8 cellular contexts compared by ENCODE assay signal in genomic region chr3:66572938-66573710, GRCh38.
A peak's percentile ranks its signal among the peaks of the same experiment; 100 is the strongest.
DNase-seq lines count a peak whose midpoint lies in the region; ATAC-seq and TF ChIP-seq lines count a peak whose summit lies in the region.

No MANE protein-coding gene starts in this region.

- intact Hi-C loops in right cardiac atrium (cut with DNase I), result no loop called here

- H3K27me3 Mint-ChIP-seq in WTC11 (ENCODE audit: low read depth) (peaks cover 45% of the 10 kb centered on the region), neural progenitor cell (ENCODE audit: insufficient read depth, low read depth) (peaks cover 10% of the 10 kb centered on the region)

- H3K4me3 Mint-ChIP-seq in WTC11, result peak overlapping the region; percentile 53
- H3K4me3 Mint-ChIP-seq in neural progenitor cell, result no peak overlapping the region

- H3K4me3 ChIP-seq in HFF-Myc (replicated peaks; ENCODE audit: low read depth, low read length) (no peak overlapping the region), neural progenitor cell (peak overlapping the region; percentile 12), right cardiac atrium (ENCODE audit: low read length) (no peak overlapping the region)

- TF ChIP-seq CTCF in HFF-Myc (IDR thresholded peaks at IDR 0.05; ENCODE audit: low read depth, low read length, missing control alignments) (peak; percentile 44), WTC11 (IDR thresholded peaks at IDR 0.05) (peak; percentile 69), neural progenitor cell (IDR thresholded peaks at IDR 0.05) (peak; percentile 82), omental fat pad (IDR thresholded peaks at IDR 0.05) (no peak)

- no peaks in the 10 kb centered on the region for H4K20me1 ChIP-seq in neural progenitor cell (ENCODE audit: low read depth)

- H3K9me3 ChIP-seq in neural progenitor cell (ENCODE audit: low read depth) (no peaks in the 10 kb centered on the region), right cardiac atrium (ENCODE audit: control insufficient read depth, low read length) (no peaks in the 10 kb centered on the region)

- peaks cover 39% of the 10 kb centered on the region for H3K4me1 ChIP-seq in neural progenitor cell
- H3K4me1 ChIP-seq in right cardiac atrium (ENCODE audit: control insufficient read depth, insufficient read depth, low read length), result no peaks in the 10 kb centered on the region

- H3K9me3 Mint-ChIP-seq in WTC11 (peaks cover 3% of the 10 kb centered on the region), neural progenitor cell (no peaks in the 10 kb centered on the region)

- H3K4me2 ChIP-seq in neural progenitor cell, result peak overlapping the region; percentile 60

- POLR2A ChIA-PET in WTC11 (lab: Charles Lee), result interaction anchor here (1.1 kb wide), 1 partner anchor 77 kb away, joined by 3 read pairs; no protein-coding TSS in a partner anchor

- H3K36me3 Mint-ChIP-seq in WTC11, result no peaks in the 10 kb centered on the region
- no peaks in the 10 kb centered on the region for H3K36me3 Mint-ChIP-seq in neural progenitor cell

- H3K36me3 ChIP-seq in neural progenitor cell, result no peaks in the 10 kb centered on the region

- H3K27me3 ChIP-seq in neural progenitor cell, result no peaks in the 10 kb centered on the region
- H3K27me3 ChIP-seq in right cardiac atrium (ENCODE audit: control insufficient read depth, insufficient read depth), result no peaks in the 10 kb centered on the region

- CTCF ChIA-PET in WTC11 (lab: Charles Lee), result interaction anchor here (0.6 to 2.9 kb wide), 31 partner anchors 9 to 249 kb away, joined by 3 to 15 read pairs (median 4); no protein-coding TSS in a partner anchor

- DNase-seq in NCI-H146 (lab: John Stamatoyannopoulos, UW), result peak; percentile 0
- no peak for DNase-seq in NCI-H146 treated with DMSO at 0.1 percent for 48 hours (lab: John Stamatoyannopoulos, UW; ENCODE audit: unreplicated experiment)
- no peak for DNase-seq in HFF-Myc (ENCODE audit: extremely low read depth, low read depth)
- DNase-seq in WTC11 (ENCODE audit: low spot score), result peak; percentile 87
- DNase-seq in neural progenitor cell (ENCODE audit: low spot score), result peak; percentile 86
- DNase-seq in right cardiac atrium, result no peak
- no peak for DNase-seq in omental fat pad (ENCODE audit: low spot score)

- H3K79me2 ChIP-seq in neural progenitor cell (ENCODE audit: low read depth), result no peaks in the 10 kb centered on the region

- H3K27ac ChIP-seq in neural progenitor cell, result peak overlapping the region; percentile 61
- no peak overlapping the region for H3K27ac ChIP-seq in right cardiac atrium (ENCODE audit: low read length)

- 64% methylated on average over 14 of the region's 14 CpGs for WGBS in right cardiac atrium

- peaks cover 39% of the 10 kb centered on the region for H3F3A ChIP-seq in neural progenitor cell (ENCODE audit: low read depth)

- H3K27ac Mint-ChIP-seq in WTC11 (peak overlapping the region; percentile 95), neural progenitor cell (peak overlapping the region; percentile 4)

- H3K4me1 Mint-ChIP-seq in WTC11 (peaks cover 28% of the 10 kb centered on the region), neural progenitor cell (peaks cover 31% of the 10 kb centered on the region)

- H3K9ac ChIP-seq in neural progenitor cell, result no peak overlapping the region

- ATAC-seq in WTC11 (peak; percentile 97), right cardiac atrium (no peak), omental fat pad (ENCODE audit: low FRiP score) (no peak), GM18858 (IDR thresholded peaks at IDR 0.05; ENCODE audit: unreplicated experiment) (no peak)

- H2AFZ ChIP-seq in neural progenitor cell (replicated peaks), result peak overlapping the region; percentile 54

TF ChIP-seq in WTC11, 78 proteins besides CTCF, POLR2A, EP300 and RAD21 (continues in another document):
- TF ChIP-seq KAT7 (CRISPR knock-in tag; IDR thresholded peaks at IDR 0.05; ENCODE audit: borderline replicate concordance), result no peak
- TF ChIP-seq ZNF396 (CRISPR knock-in tag; IDR thresholded peaks at IDR 0.05; ENCODE audit: borderline replicate concordance), result no peak; the same call in 1 of the 2 replicates
- TF ChIP-seq, protein P1, sequence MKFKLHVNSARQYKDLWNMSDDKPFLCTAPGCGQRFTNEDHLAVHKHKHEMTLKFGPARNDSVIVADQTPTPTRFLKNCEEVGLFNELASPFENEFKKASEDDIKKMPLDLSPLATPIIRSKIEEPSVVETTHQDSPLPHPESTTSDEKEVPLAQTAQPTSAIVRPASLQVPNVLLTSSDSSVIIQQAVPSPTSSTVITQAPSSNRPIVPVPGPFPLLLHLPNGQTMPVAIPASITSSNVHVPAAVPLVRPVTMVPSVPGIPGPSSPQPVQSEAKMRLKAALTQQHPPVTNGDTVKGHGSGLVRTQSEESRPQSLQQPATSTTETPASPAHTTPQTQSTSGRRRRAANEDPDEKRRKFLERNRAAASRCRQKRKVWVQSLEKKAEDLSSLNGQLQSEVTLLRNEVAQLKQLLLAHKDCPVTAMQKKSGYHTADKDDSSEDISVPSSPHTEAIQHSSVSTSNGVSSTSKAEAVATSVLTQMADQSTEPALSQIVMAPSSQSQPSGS (CRISPR knock-in tag; IDR thresholded peaks at IDR 0.05; ENCODE audit: borderline replicate concordance, low read depth), result no peak
- TF ChIP-seq ESRRA (CRISPR knock-in tag; IDR thresholded peaks at IDR 0.05; ENCODE audit: borderline replicate concordance), result no peak
- TF ChIP-seq, protein P2, sequence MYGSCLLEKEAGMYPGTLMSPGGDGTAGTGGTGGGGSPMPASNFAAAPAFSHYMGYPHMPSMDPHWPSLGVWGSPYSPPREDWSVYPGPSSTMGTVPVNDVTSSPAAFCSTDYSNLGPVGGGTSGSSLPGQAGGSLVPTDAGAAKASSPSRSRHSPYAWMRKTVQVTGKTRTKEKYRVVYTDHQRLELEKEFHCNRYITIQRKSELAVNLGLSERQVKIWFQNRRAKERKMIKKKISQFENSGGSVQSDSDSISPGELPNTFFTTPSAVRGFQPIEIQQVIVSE (CRISPR knock-in tag; IDR thresholded peaks at IDR 0.05; ENCODE audit: borderline replicate concordance), result no peak
- 0 out of 2 replicates have a peak, but pooled peaks have one; percentile 30 for TF ChIP-seq ZNF281 (CRISPR knock-in tag; IDR thresholded peaks at IDR 0.05)
- 0 out of 2 replicates have a peak, but pooled peaks have one; percentile 4 for TF ChIP-seq ZNF423 (CRISPR knock-in tag; IDR thresholded peaks at IDR 0.05)
- TF ChIP-seq ZBTB21 (CRISPR knock-in tag; IDR thresholded peaks at IDR 0.05; ENCODE audit: borderline replicate concordance), result 0 out of 2 replicates have a peak, but pooled peaks have one; percentile 38
- peak; percentile 37; the same call in 1 of the 2 replicates for TF ChIP-seq ERG (CRISPR knock-in tag; IDR thresholded peaks at IDR 0.05)
- TF ChIP-seq, protein P3, sequence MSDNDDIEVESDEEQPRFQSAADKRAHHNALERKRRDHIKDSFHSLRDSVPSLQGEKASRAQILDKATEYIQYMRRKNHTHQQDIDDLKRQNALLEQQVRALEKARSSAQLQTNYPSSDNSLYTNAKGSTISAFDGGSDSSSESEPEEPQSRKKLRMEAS (CRISPR knock-in tag; IDR thresholded peaks at IDR 0.05), result peak; percentile 49; the same call in 1 of the 2 replicates
- TF ChIP-seq FOXP4 (CRISPR knock-in tag; IDR thresholded peaks at IDR 0.05), result no peak; the same call in 1 of the 2 replicates

Comparison
In these comparisons a context has a peak if more than half of its experiments do, and no peak if none do; other contexts are left out.
1. DNase-seq: peak in NCI-H146 (single experiment), WTC11 (single experiment) and neural progenitor cell (single experiment); none in NCI-H146 treated with DMSO at 0.1 percent for 48 hours (single experiment), HFF-Myc (single experiment), right cardiac atrium (0 of 3) and omental fat pad (single experiment).
2. CTCF ChIP-seq: peak in HFF-Myc (single experiment), WTC11 (single experiment) and neural progenitor cell (single experiment); none in omental fat pad (0 of 3).